Comparison of ENCODE assay signal across 21 cellular contexts in the genomic region with DNA sequence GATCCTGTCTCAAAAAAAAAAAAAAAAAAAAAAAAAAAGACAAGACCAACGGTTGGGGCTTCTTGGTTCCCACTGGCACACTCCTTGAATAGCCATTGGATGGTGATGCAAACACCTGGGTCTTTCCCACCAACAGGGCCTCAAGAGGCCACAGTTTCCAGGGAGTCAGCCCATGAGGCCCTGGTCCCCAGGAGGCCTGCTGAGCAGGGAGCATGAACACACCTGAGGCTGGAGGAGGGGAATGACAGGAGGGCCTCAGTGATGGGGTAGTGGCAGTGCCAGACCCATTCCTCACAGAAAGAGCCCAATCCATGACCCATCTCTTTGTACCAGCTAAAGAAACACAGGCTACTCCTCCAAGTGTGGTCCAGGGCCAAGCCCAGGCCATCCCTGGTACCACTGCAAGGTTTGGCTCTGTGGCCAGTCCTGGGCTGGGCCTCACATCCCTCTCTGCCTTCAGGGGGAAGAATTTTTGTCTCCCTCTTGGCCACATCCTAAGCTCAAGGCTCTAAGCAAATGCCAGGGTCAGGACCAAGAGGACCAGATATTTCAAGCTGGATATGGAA. TPM values are rescaled to one million over a fixed set of nuclear protein-coding genes. Genes with fewer than 3 reads are reported as not detected.
DNase-seq lines count a peak whose midpoint lies in the region; ATAC-seq and TF ChIP-seq lines count a peak whose summit lies in the region.
"Had no signal": no experiment of that assay in that cellular context is flagged by ENCODE, and none has a peak within 500 bp of the region (broad histone marks: within the 10 kb centered on the region; RNA-seq: fewer than 3 reads in every experiment).

No MANE protein-coding gene starts in this region.

- no peaks in the 10 kb centered on the region for H4K20me1 ChIP-seq in neural progenitor cell (ENCODE audit: low read depth)

- H3K9me3 ChIP-seq in neural progenitor cell (ENCODE audit: low read depth), result no peaks in the 10 kb centered on the region
- H3K9me3 ChIP-seq: body of pancreas, Peyer's patch, SJSA1, vagina had no signal

- intact Hi-C loops in sciatic nerve (cut with DNase I), result no loop called here

- H3K36me3 Mint-ChIP-seq in neural progenitor cell, result peaks cover 4% of the 10 kb centered on the region

- no peak for ATAC-seq in sciatic nerve
- no peak for ATAC-seq in GM21526 (IDR thresholded peaks at IDR 0.05; ENCODE audit: low FRiP score, unreplicated experiment)
- ATAC-seq: body of pancreas, foreskin keratinocyte had no signal

- no peak overlapping the region for H3K4me3 Mint-ChIP-seq in neural progenitor cell
- H3K4me3 Mint-ChIP-seq: CD14-positive monocyte had no signal

- TF ChIP-seq CTCF in RWPE1 (conservative IDR thresholded peaks at IDR 0.05; ENCODE audit: low read depth), result no peak
- no peak for TF ChIP-seq CTCF in neural progenitor cell (IDR thresholded peaks at IDR 0.05)

- no peaks in the 10 kb centered on the region for H3K79me2 ChIP-seq in neural progenitor cell (ENCODE audit: low read depth)

- H3K4me3 ChIP-seq in H7 (ENCODE audit: insufficient read depth, low read depth, low read length) (no peak overlapping the region), neural progenitor cell (no peak overlapping the region)
- H3K4me3 ChIP-seq: body of pancreas, Peyer's patch, SJSA1, vagina had no signal

- no peak overlapping the region for H3K9ac ChIP-seq in neural progenitor cell

- CTCF ChIA-PET in RWPE1 (lab: Yijun Ruan, JAX), result no interaction called here

- DNase-seq in H7, result peak; percentile 24
- DNase-seq in RWPE1 (ENCODE audit: low spot score), result no peak
- DNase-seq in sciatic nerve (ENCODE audit: low spot score), result peak; percentile 37
- no peak for DNase-seq in neural progenitor cell (ENCODE audit: low spot score)
- no peak for DNase-seq in amniotic stem cell (lab: John Stamatoyannopoulos, UW)
- DNase-seq in NCI-H2196 (lab: John Stamatoyannopoulos, UW; ENCODE audit: unreplicated experiment), result no peak
- DNase-seq: activated CD4-positive, alpha-beta T cell treated with anti-CD3 and anti-CD28 coated beads for 4 hours; Calu3; effector memory CD4-positive, alpha-beta T cell; Karpas-422; MV-4-11; NCI-H524; T-helper 2 cell had no signal

- no peak overlapping the region for H3K4me2 ChIP-seq in neural progenitor cell

- no peak overlapping the region for H3K27ac Mint-ChIP-seq in neural progenitor cell

- H3K27ac ChIP-seq in RWPE1 (peak overlapping the region; percentile 98), layer of hippocampus (ENCODE audit: low read depth, low read length) (peak overlapping the region; percentile 49), neural progenitor cell (no peak overlapping the region)
- H3K27ac ChIP-seq: body of pancreas, foreskin keratinocyte, Peyer's patch, SJSA1, vagina had no signal

- peaks cover 4% of the 10 kb centered on the region for H3K27me3 Mint-ChIP-seq in neural progenitor cell (ENCODE audit: insufficient read depth, low read depth)

- H3F3A ChIP-seq in neural progenitor cell (ENCODE audit: low read depth), result peaks cover 22% of the 10 kb centered on the region

- no peak overlapping the region for H2AFZ ChIP-seq in neural progenitor cell (replicated peaks)

- peaks cover 16% of the 10 kb centered on the region for H3K4me1 ChIP-seq in neural progenitor cell

- no peaks in the 10 kb centered on the region for H3K9me3 Mint-ChIP-seq in neural progenitor cell

- POLR2A ChIA-PET in RWPE1 (lab: Yijun Ruan, JAX; ENCODE audit: low non-redundant PET), result no interaction called here

- H3K27me3 ChIP-seq in H7 (ENCODE audit: control insufficient read depth, insufficient read depth, low read length) (no peaks in the 10 kb centered on the region), layer of hippocampus (ENCODE audit: control insufficient read depth, insufficient read depth, low read length) (no peaks in the 10 kb centered on the region), neural progenitor cell (no peaks in the 10 kb centered on the region)
- H3K27me3 ChIP-seq: body of pancreas, foreskin keratinocyte, Peyer's patch, SJSA1, vagina had no signal

- no peaks in the 10 kb centered on the region for H3K36me3 ChIP-seq in H7 (replicated peaks; ENCODE audit: control insufficient read depth, insufficient read depth, low read length)
- no peaks in the 10 kb centered on the region for H3K36me3 ChIP-seq in neural progenitor cell

- H3K4me1 Mint-ChIP-seq in neural progenitor cell, result peaks cover 34% of the 10 kb centered on the region

RNA-seq across cellular contexts. Expression of gene ARL2BP, which starts 13.9 kb away (rescaled TPM):
- total RNA-seq in H7 (2014; rRNA removed; shearing (Covaris generic)), result 27.7 and 28.3 TPM in 2 replicates
- total RNA-seq in sciatic nerve (38.5 TPM), neural progenitor cell (ENCODE audit: low replicate concordance) (36.1 and 41.5 TPM in 2 replicates)

RNA-seq across cellular contexts. Expression of gene PLLP, which starts 25.5 kb away (rescaled TPM):
- 1.6 and 3.0 TPM in 2 replicates for total RNA-seq in H7 (2014; rRNA removed; shearing (Covaris generic))
- total RNA-seq in sciatic nerve (121 TPM), neural progenitor cell (ENCODE audit: low replicate concordance) (0.86 and 1.6 TPM in 2 replicates)
- total RNA-seq: SJSA1 had no signal

Comparison
In these comparisons a context has a peak if more than half of its experiments do, and no peak if none do; other contexts are left out.
1. DNase-seq: peak in H7 (single experiment) and sciatic nerve (single experiment); none in RWPE1 (single experiment), neural progenitor cell (single experiment), amniotic stem cell (single experiment) and NCI-H2196 (single experiment).
2. RNA of gene PLLP, which starts 25.5 kb away (total RNA-seq): 121 TPM in sciatic nerve (single experiment); 1.6 to 3.0 TPM in H7 and 0.86 to 1.6 TPM in neural progenitor cell; every median in the first group is over 10 times any median in the second.